In genomic region chr1:202112864-202113689, GRCh38 we compare ENCODE assay signal across 10 cellular contexts. TPM values are rescaled to one million over a fixed set of nuclear protein-coding genes. Genes with fewer than 3 reads are reported as not detected.
A peak's percentile ranks its signal among the peaks of the same experiment; 100 is the strongest.
DNase-seq lines count a peak whose midpoint lies in the region; ATAC-seq and TF ChIP-seq lines count a peak whose summit lies in the region.
"Had no signal": no experiment of that assay in that cellular context is flagged by ENCODE, and none has a peak within 500 bp of the region (broad histone marks: within the 10 kb centered on the region; RNA-seq: fewer than 3 reads in every experiment).

No MANE protein-coding gene starts in this region.

- POLR2A ChIA-PET in activated CD8-positive, alpha-beta T cell treated with anti-CD3 and anti-CD28 coated beads for 36 hours (lab: Charles Lee): no interaction called here

- peaks cover 7% of the 10 kb centered on the region for H3K27me3 Mint-ChIP-seq in activated T-helper 1 cell treated with anti-CD3 and anti-CD28 coated beads, Interleukin-12 subunit alpha, Interleukin-12 subunit beta, Interleukin-2, Interleukin-4 antibody, amounts not matched to agents 30 ng/mL and 10 ng/mL and 1 ng/mL, durations not matched to agents 14 hours and 24 hours and 36 hours (ENCODE audit: insufficient read depth)
- H3K27me3 Mint-ChIP-seq in activated T-cell treated with anti-CD3 and anti-CD28 coated beads, Interleukin-2, amount 50 U/mL, for 72 hours (ENCODE audit: low read depth): no peaks in the 10 kb centered on the region
- no peaks in the 10 kb centered on the region for H3K27me3 Mint-ChIP-seq in activated CD8-positive, alpha-beta T cell treated with anti-CD3 and anti-CD28 coated beads for 36 hours

- no peaks in the 10 kb centered on the region for H3K4me1 Mint-ChIP-seq in activated T-helper 1 cell treated with anti-CD3 and anti-CD28 coated beads, Interleukin-12 subunit alpha, Interleukin-12 subunit beta, Interleukin-2, Interleukin-4 antibody, amounts not matched to agents 30 ng/mL and 10 ng/mL and 1 ng/mL, durations not matched to agents 14 hours and 24 hours and 36 hours (ENCODE audit: low read depth)
- H3K4me1 Mint-ChIP-seq in activated T-cell treated with anti-CD3 and anti-CD28 coated beads, Interleukin-2, amount 50 U/mL, for 72 hours (ENCODE audit: low read depth): peaks cover 7% of the 10 kb centered on the region
- H3K4me1 Mint-ChIP-seq in activated CD8-positive, alpha-beta T cell treated with anti-CD3 and anti-CD28 coated beads for 36 hours (ENCODE audit: low read depth): peaks cover 2% of the 10 kb centered on the region

- H3K4me3 Mint-ChIP-seq in activated T-helper 1 cell treated with anti-CD3 and anti-CD28 coated beads, Interleukin-12 subunit alpha, Interleukin-12 subunit beta, Interleukin-2, Interleukin-4 antibody, amounts not matched to agents 30 ng/mL and 10 ng/mL and 1 ng/mL, durations not matched to agents 14 hours and 24 hours and 36 hours: no peak overlapping the region
- no peak overlapping the region for H3K4me3 Mint-ChIP-seq in activated T-cell treated with anti-CD3 and anti-CD28 coated beads, Interleukin-2, amount 50 U/mL, for 72 hours
- H3K4me3 Mint-ChIP-seq in activated CD8-positive, alpha-beta T cell treated with anti-CD3 and anti-CD28 coated beads for 36 hours: no peak overlapping the region

- H3K27ac Mint-ChIP-seq in activated T-helper 1 cell treated with anti-CD3 and anti-CD28 coated beads, Interleukin-12 subunit alpha, Interleukin-12 subunit beta, Interleukin-2, Interleukin-4 antibody, amounts not matched to agents 30 ng/mL and 10 ng/mL and 1 ng/mL, durations not matched to agents 14 hours and 24 hours and 36 hours: no peak overlapping the region
- no peak overlapping the region for H3K27ac Mint-ChIP-seq in activated T-cell treated with anti-CD3 and anti-CD28 coated beads, Interleukin-2, amount 50 U/mL, for 72 hours
- no peak overlapping the region for H3K27ac Mint-ChIP-seq in activated CD8-positive, alpha-beta T cell treated with anti-CD3 and anti-CD28 coated beads for 36 hours

- no peak overlapping the region for H3K4me3 ChIP-seq in fibroblast of villous mesenchyme (ENCODE audit: low read depth, low read length)

- CTCF ChIA-PET in activated CD8-positive, alpha-beta T cell treated with anti-CD3 and anti-CD28 coated beads for 36 hours (lab: Charles Lee): interaction anchor here (2.5 to 2.8 kb wide), 2 partner anchors 22 to 113 kb away, joined by 10 to 12 read pairs; no protein-coding TSS in a partner anchor

- ATAC-seq in omental fat pad (ENCODE audit: low FRiP score) (peak; percentile 58), GM21786 (IDR thresholded peaks at IDR 0.05; ENCODE audit: unreplicated experiment) (no peak)
- ATAC-seq in activated T-cell treated with anti-CD3 and anti-CD28 coated beads, Interleukin-2, amount 50 U/mL, for 72 hours (replicated peaks in 1 of 2): no peak
- no peak for ATAC-seq in activated CD8-positive, alpha-beta T cell treated with anti-CD3 and anti-CD28 coated beads for 36 hours

- H3K9me3 Mint-ChIP-seq in activated T-helper 1 cell treated with anti-CD3 and anti-CD28 coated beads, Interleukin-12 subunit alpha, Interleukin-12 subunit beta, Interleukin-2, Interleukin-4 antibody, amounts not matched to agents 30 ng/mL and 10 ng/mL and 1 ng/mL, durations not matched to agents 14 hours and 24 hours and 36 hours: no peaks in the 10 kb centered on the region
- H3K9me3 Mint-ChIP-seq in activated T-cell treated with anti-CD3 and anti-CD28 coated beads, Interleukin-2, amount 50 U/mL, for 72 hours: no peaks in the 10 kb centered on the region
- no peaks in the 10 kb centered on the region for H3K9me3 Mint-ChIP-seq in activated CD8-positive, alpha-beta T cell treated with anti-CD3 and anti-CD28 coated beads for 36 hours
- H3K9me3 Mint-ChIP-seq: CD4-positive, CD25-positive, alpha-beta regulatory T cell had no signal

- DNase-seq in COR-L47 (lab: John Stamatoyannopoulos, UW) (peak; percentile 16), NCI-H69 (lab: John Stamatoyannopoulos, UW) (peak; percentile 84), fibroblast of villous mesenchyme (ENCODE audit: low read depth) (peak; percentile 19), omental fat pad (ENCODE audit: low spot score) (no peak)
- DNase-seq in activated T-helper 1 cell treated with anti-CD3 and anti-CD28 coated beads, Interleukin-12 subunit alpha, Interleukin-12 subunit beta, Interleukin-2, Interleukin-4 antibody, amounts not matched to agents 30 ng/mL and 10 ng/mL and 1 ng/mL, durations not matched to agents 14 hours and 24 hours and 36 hours (ENCODE audit: low spot score): no peak
- DNase-seq in activated T-cell treated with anti-CD3 and anti-CD28 coated beads, Interleukin-2, amount 50 U/mL, for 72 hours: no peak
- no peak for DNase-seq in activated CD8-positive, alpha-beta T cell treated with anti-CD3 and anti-CD28 coated beads for 36 hours
- DNase-seq: CD4-positive, CD25-positive, alpha-beta regulatory T cell; stimulated activated CD4-positive, alpha-beta T cell treated with anti-CD3 and anti-CD28 coated beads, Interleukin-4, amount 100 ng/mL, for 24 hours had no signal

- TF ChIP-seq CTCF in fibroblast of villous mesenchyme (IDR thresholded peaks at IDR 0.05; ENCODE audit: insufficient read depth, low read depth, low read length): no peak
- no peak for TF ChIP-seq CTCF in omental fat pad (IDR thresholded peaks at IDR 0.05)
- no peak for TF ChIP-seq CTCF in activated CD8-positive, alpha-beta T cell treated with anti-CD3 and anti-CD28 coated beads for 36 hours (IDR thresholded peaks at IDR 0.05)

- intact Hi-C loops in activated T-helper 1 cell treated with anti-CD3 and anti-CD28 coated beads, Interleukin-12 subunit alpha, Interleukin-12 subunit beta, Interleukin-2, Interleukin-4 antibody, amounts not matched to agents 30 ng/mL and 10 ng/mL and 1 ng/mL, durations not matched to agents 14 hours and 24 hours and 36 hours (cut with micrococcal nuclease): no loop called here
- intact Hi-C loops in activated CD8-positive, alpha-beta T cell treated with anti-CD3 and anti-CD28 coated beads for 36 hours (cut with micrococcal nuclease): no loop called here

- H3K36me3 Mint-ChIP-seq in activated T-helper 1 cell treated with anti-CD3 and anti-CD28 coated beads, Interleukin-12 subunit alpha, Interleukin-12 subunit beta, Interleukin-2, Interleukin-4 antibody, amounts not matched to agents 30 ng/mL and 10 ng/mL and 1 ng/mL, durations not matched to agents 14 hours and 24 hours and 36 hours (ENCODE audit: low read depth): no peaks in the 10 kb centered on the region
- H3K36me3 Mint-ChIP-seq in activated T-cell treated with anti-CD3 and anti-CD28 coated beads, Interleukin-2, amount 50 U/mL, for 72 hours (ENCODE audit: insufficient read depth in 2 of 2): no peaks in the 10 kb centered on the region
- H3K36me3 Mint-ChIP-seq in activated CD8-positive, alpha-beta T cell treated with anti-CD3 and anti-CD28 coated beads for 36 hours (ENCODE audit: low read depth): no peaks in the 10 kb centered on the region
- H3K36me3 Mint-ChIP-seq: CD4-positive, CD25-positive, alpha-beta regulatory T cell had no signal

RNA-seq across cellular contexts. Expression of gene GPR37L1, which starts 9.6 kb away (rescaled TPM):
- under 0.01 TPM in 1 of 2 replicates, not detected in the other for total RNA-seq in fibroblast of villous mesenchyme
- under 1 TPM in 1 of 4 donors, not detected in 3; 0.16 TPM for total RNA-seq in omental fat pad
- not detected in 2 replicates for total RNA-seq in activated T-helper 1 cell treated with anti-CD3 and anti-CD28 coated beads, Interleukin-12 subunit alpha, Interleukin-12 subunit beta, Interleukin-2, Interleukin-4 antibody, amounts not matched to agents 30 ng/mL and 10 ng/mL and 1 ng/mL, durations not matched to agents 14 hours and 24 hours and 36 hours
- total RNA-seq in activated T-cell treated with anti-CD3 and anti-CD28 coated beads, Interleukin-2, amount 50 U/mL, for 72 hours: not detected
- total RNA-seq in activated CD8-positive, alpha-beta T cell treated with anti-CD3 and anti-CD28 coated beads for 36 hours: not detected
- total RNA-seq: CD4-positive, CD25-positive, alpha-beta regulatory T cell had no signal

RNA-seq across cellular contexts. Expression of gene ARL8A, which starts 31.5 kb away (rescaled TPM):
- total RNA-seq in fibroblast of villous mesenchyme (18.7 and 28.5 TPM in 2 replicates), omental fat pad (10 to 100 TPM; 31.1 to 61.8 (median 43.0) TPM)
- total RNA-seq in activated T-helper 1 cell treated with anti-CD3 and anti-CD28 coated beads, Interleukin-12 subunit alpha, Interleukin-12 subunit beta, Interleukin-2, Interleukin-4 antibody, amounts not matched to agents 30 ng/mL and 10 ng/mL and 1 ng/mL, durations not matched to agents 14 hours and 24 hours and 36 hours: 56.6 and 69.0 TPM in 2 replicates
- 10 to 100 TPM; 58.1 to 77.1 TPM for total RNA-seq in activated T-cell treated with anti-CD3 and anti-CD28 coated beads, Interleukin-2, amount 50 U/mL, for 72 hours
- total RNA-seq in activated CD8-positive, alpha-beta T cell treated with anti-CD3 and anti-CD28 coated beads for 36 hours: 10 to 100 TPM; 25.8 to 33.7 TPM

RNA-seq across cellular contexts. Expression of gene PTPN7, which starts 47.3 kb away (rescaled TPM):
- not detected in 2 replicates for total RNA-seq in fibroblast of villous mesenchyme
- 10 to 100 TPM in 1 of 4 donors, 1 to 10 TPM in 3; 2.9 to 14.4 (median 4.6) TPM for total RNA-seq in omental fat pad
- total RNA-seq in activated T-helper 1 cell treated with anti-CD3 and anti-CD28 coated beads, Interleukin-12 subunit alpha, Interleukin-12 subunit beta, Interleukin-2, Interleukin-4 antibody, amounts not matched to agents 30 ng/mL and 10 ng/mL and 1 ng/mL, durations not matched to agents 14 hours and 24 hours and 36 hours: 584 and 597 TPM in 2 replicates
- total RNA-seq in activated T-cell treated with anti-CD3 and anti-CD28 coated beads, Interleukin-2, amount 50 U/mL, for 72 hours: 100 to 1,000 TPM; 196 to 201 TPM
- 100 to 1,000 TPM; 195 to 200 TPM for total RNA-seq in activated CD8-positive, alpha-beta T cell treated with anti-CD3 and anti-CD28 coated beads for 36 hours

Comparison
In these comparisons a context has a peak if more than half of its experiments do, and no peak if none do; other contexts are left out.
1. DNase-seq: peak in COR-L47 (single experiment), NCI-H69 (single experiment) and fibroblast of villous mesenchyme (single experiment); none in omental fat pad (single experiment), activated T-helper 1 cell treated with anti-CD3 and anti-CD28 coated beads, Interleukin-12 subunit alpha, Interleukin-12 subunit beta, Interleukin-2, Interleukin-4 antibody, amounts not matched to agents 30 ng/mL and 10 ng/mL and 1 ng/mL, durations not matched to agents 14 hours and 24 hours and 36 hours (single experiment), activated T-cell treated with anti-CD3 and anti-CD28 coated beads, Interleukin-2, amount 50 U/mL, for 72 hours (0 of 2) and activated CD8-positive, alpha-beta T cell treated with anti-CD3 and anti-CD28 coated beads for 36 hours (single experiment).
2. RNA of gene PTPN7, which starts 47.3 kb away (total RNA-seq): 584 to 597 TPM in activated T-helper 1 cell treated with anti-CD3 and anti-CD28 coated beads, Interleukin-12 subunit alpha, Interleukin-12 subunit beta, Interleukin-2, Interleukin-4 antibody, amounts not matched to agents 30 ng/mL and 10 ng/mL and 1 ng/mL, durations not matched to agents 14 hours and 24 hours and 36 hours, 196 to 201 TPM in activated T-cell treated with anti-CD3 and anti-CD28 coated beads, Interleukin-2, amount 50 U/mL, for 72 hours and 195 to 200 TPM in activated CD8-positive, alpha-beta T cell treated with anti-CD3 and anti-CD28 coated beads for 36 hours; 2.9 to 14.4 TPM in omental fat pad and not detected in fibroblast of villous mesenchyme; every median in the first group is over 10 times any median in the second.